ENCODE assay signal across 1 cellular context in the genomic region with DNA sequence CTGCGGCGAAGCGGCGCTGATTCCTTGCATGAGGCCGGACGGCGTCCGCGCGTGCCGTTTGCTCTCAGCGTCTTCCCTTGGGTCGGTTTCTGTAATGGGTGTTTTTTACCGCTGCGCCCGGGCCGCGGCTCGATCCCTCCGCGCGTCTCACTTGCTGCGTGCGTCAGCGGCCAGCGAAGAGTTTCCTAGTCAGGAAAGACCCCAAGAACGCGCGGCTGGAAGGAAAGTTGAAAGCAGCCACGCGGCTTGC.
TF ChIP-seq lines count a peak whose summit lies in the region.

No MANE protein-coding gene starts in this region.

TF ChIP-seq in K562, 482 proteins besides CTCF, POLR2A, EP300 and RAD21 (continued from another document):
- TF ChIP-seq, protein P1, sequence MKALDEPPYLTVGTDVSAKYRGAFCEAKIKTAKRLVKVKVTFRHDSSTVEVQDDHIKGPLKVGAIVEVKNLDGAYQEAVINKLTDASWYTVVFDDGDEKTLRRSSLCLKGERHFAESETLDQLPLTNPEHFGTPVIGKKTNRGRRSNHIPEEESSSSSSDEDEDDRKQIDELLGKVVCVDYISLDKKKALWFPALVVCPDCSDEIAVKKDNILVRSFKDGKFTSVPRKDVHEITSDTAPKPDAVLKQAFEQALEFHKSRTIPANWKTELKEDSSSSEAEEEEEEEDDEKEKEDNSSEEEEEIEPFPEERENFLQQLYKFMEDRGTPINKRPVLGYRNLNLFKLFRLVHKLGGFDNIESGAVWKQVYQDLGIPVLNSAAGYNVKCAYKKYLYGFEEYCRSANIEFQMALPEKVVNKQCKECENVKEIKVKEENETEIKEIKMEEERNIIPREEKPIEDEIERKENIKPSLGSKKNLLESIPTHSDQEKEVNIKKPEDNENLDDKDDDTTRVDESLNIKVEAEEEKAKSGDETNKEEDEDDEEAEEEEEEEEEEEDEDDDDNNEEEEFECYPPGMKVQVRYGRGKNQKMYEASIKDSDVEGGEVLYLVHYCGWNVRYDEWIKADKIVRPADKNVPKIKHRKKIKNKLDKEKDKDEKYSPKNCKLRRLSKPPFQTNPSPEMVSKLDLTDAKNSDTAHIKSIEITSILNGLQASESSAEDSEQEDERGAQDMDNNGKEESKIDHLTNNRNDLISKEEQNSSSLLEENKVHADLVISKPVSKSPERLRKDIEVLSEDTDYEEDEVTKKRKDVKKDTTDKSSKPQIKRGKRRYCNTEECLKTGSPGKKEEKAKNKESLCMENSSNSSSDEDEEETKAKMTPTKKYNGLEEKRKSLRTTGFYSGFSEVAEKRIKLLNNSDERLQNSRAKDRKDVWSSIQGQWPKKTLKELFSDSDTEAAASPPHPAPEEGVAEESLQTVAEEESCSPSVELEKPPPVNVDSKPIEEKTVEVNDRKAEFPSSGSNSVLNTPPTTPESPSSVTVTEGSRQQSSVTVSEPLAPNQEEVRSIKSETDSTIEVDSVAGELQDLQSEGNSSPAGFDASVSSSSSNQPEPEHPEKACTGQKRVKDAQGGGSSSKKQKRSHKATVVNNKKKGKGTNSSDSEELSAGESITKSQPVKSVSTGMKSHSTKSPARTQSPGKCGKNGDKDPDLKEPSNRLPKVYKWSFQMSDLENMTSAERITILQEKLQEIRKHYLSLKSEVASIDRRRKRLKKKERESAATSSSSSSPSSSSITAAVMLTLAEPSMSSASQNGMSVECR (CRISPR knock-in tag; IDR thresholded peaks at IDR 0.05) = 0 out of 2 replicates have a peak, but pooled peaks have one; percentile 27
